Comparison of ENCODE assay signal across 12 cellular contexts in the genomic region with DNA sequence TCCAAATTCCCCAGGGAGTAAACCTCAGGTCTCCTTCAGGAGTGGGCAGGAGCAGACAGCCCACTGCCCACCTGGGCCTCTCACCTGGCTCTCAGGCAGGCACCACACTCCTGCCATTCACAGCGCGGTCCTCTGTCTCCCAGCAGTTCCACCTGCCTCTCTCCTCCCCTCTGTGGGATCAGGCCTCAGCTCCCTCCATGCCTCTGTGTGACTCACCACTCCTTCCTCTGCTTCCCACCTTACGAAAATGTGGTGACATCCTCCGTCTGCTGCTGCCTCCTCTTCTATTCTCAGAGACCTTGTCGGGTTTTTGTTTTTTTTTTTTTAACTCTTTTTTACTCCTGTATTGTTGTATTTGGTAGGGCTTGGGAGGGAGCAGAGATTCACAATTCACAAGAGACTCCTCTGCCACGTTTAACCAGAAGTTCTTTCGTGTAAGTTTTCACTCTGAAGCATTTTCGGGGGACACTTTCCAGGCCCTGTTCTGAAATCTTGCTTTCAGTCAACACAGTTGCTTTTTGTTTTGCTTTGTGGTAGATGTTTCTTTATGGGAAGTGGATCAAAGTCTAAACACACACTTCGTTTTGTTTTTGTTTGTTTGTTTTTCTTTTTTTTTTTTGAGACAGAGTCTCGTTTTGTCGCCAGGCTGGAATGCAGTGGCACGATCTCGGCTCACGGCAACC. TPM values are rescaled to one million over a fixed set of nuclear protein-coding genes. Genes with fewer than 3 reads are reported as not detected.
DNase-seq lines count a peak whose midpoint lies in the region; ATAC-seq, FAIRE-seq and TF ChIP-seq lines count a peak whose summit lies in the region.
"Had no signal": no experiment of that assay in that cellular context is flagged by ENCODE, and none has a peak within 500 bp of the region (broad histone marks: within the 10 kb centered on the region; RNA-seq: fewer than 3 reads in every experiment).

No MANE protein-coding gene starts in this region.

- intact Hi-C loops in activated T-helper 1 cell treated with anti-CD3 and anti-CD28 coated beads, Interleukin-12 subunit alpha, Interleukin-12 subunit beta, Interleukin-2, Interleukin-4 antibody, amounts not matched to agents 30 ng/mL and 10 ng/mL and 1 ng/mL, durations not matched to agents 14 hours and 24 hours and 36 hours (cut with micrococcal nuclease) = no loop called here

- peak overlapping the region; percentile 25 for H3K27ac Mint-ChIP-seq in activated T-helper 1 cell treated with anti-CD3 and anti-CD28 coated beads, Interleukin-12 subunit alpha, Interleukin-12 subunit beta, Interleukin-2, Interleukin-4 antibody, amounts not matched to agents 30 ng/mL and 10 ng/mL and 1 ng/mL, durations not matched to agents 14 hours and 24 hours and 36 hours

- H3K36me3 Mint-ChIP-seq in activated T-helper 1 cell treated with anti-CD3 and anti-CD28 coated beads, Interleukin-12 subunit alpha, Interleukin-12 subunit beta, Interleukin-2, Interleukin-4 antibody, amounts not matched to agents 30 ng/mL and 10 ng/mL and 1 ng/mL, durations not matched to agents 14 hours and 24 hours and 36 hours (ENCODE audit: low read depth) = no peaks in the 10 kb centered on the region
- H3K36me3 Mint-ChIP-seq: CD14-positive monocyte had no signal

- H3K27me3 ChIP-seq in Peyer's patch = no peaks in the 10 kb centered on the region

- TF ChIP-seq POLR2A in Peyer's patch (IDR thresholded peaks at IDR 0.05) = no peak

- DNase-seq in DMS53 (lab: John Stamatoyannopoulos, UW) (peak; percentile 91), GM19239 (ENCODE audit: insufficient read length, low spot score) (no peak), glomerular visceral epithelial cell (ENCODE audit: extremely low spot score) (peak; percentile 31), NCI-H345 treated with DMSO at 0.1 percent for 48 hours (lab: John Stamatoyannopoulos, UW; ENCODE audit: unreplicated experiment) (no peak), Peyer's patch (no peak)
- DNase-seq in activated T-helper 1 cell treated with anti-CD3 and anti-CD28 coated beads, Interleukin-12 subunit alpha, Interleukin-12 subunit beta, Interleukin-2, Interleukin-4 antibody, amounts not matched to agents 30 ng/mL and 10 ng/mL and 1 ng/mL, durations not matched to agents 14 hours and 24 hours and 36 hours (ENCODE audit: low spot score) = no peak
- DNase-seq: GDM1, Karpas-422, NCI-H524 treated with DMSO at 0.1 percent for 48 hours, retina had no signal

- H3K4me1 Mint-ChIP-seq in activated T-helper 1 cell treated with anti-CD3 and anti-CD28 coated beads, Interleukin-12 subunit alpha, Interleukin-12 subunit beta, Interleukin-2, Interleukin-4 antibody, amounts not matched to agents 30 ng/mL and 10 ng/mL and 1 ng/mL, durations not matched to agents 14 hours and 24 hours and 36 hours (ENCODE audit: low read depth) = peaks cover 26% of the 10 kb centered on the region

- peak overlapping the region; percentile 20 for H3K4me3 Mint-ChIP-seq in activated T-helper 1 cell treated with anti-CD3 and anti-CD28 coated beads, Interleukin-12 subunit alpha, Interleukin-12 subunit beta, Interleukin-2, Interleukin-4 antibody, amounts not matched to agents 30 ng/mL and 10 ng/mL and 1 ng/mL, durations not matched to agents 14 hours and 24 hours and 36 hours
- H3K4me3 Mint-ChIP-seq: CD14-positive monocyte had no signal

- no peaks in the 10 kb centered on the region for H3K9me3 Mint-ChIP-seq in activated T-helper 1 cell treated with anti-CD3 and anti-CD28 coated beads, Interleukin-12 subunit alpha, Interleukin-12 subunit beta, Interleukin-2, Interleukin-4 antibody, amounts not matched to agents 30 ng/mL and 10 ng/mL and 1 ng/mL, durations not matched to agents 14 hours and 24 hours and 36 hours
- H3K9me3 Mint-ChIP-seq: CD14-positive monocyte had no signal

- H3K9me3 ChIP-seq in Peyer's patch = no peaks in the 10 kb centered on the region

- ATAC-seq in HG03159 (IDR thresholded peaks at IDR 0.05; ENCODE audit: unreplicated experiment) = no peak

- no peak overlapping the region for H3K27ac ChIP-seq in Peyer's patch

- TF ChIP-seq CTCF in Peyer's patch (IDR thresholded peaks at IDR 0.05) = no peak

- H3K36me3 ChIP-seq in Peyer's patch = no peaks in the 10 kb centered on the region

- H3K4me1 ChIP-seq in Peyer's patch = peaks cover 5 to 32% (median 9%) of the 10 kb centered on the region in 4 donors

- peaks cover 19% of the 10 kb centered on the region for H3K27me3 Mint-ChIP-seq in activated T-helper 1 cell treated with anti-CD3 and anti-CD28 coated beads, Interleukin-12 subunit alpha, Interleukin-12 subunit beta, Interleukin-2, Interleukin-4 antibody, amounts not matched to agents 30 ng/mL and 10 ng/mL and 1 ng/mL, durations not matched to agents 14 hours and 24 hours and 36 hours (ENCODE audit: insufficient read depth)

- FAIRE-seq in GM19239 (lab: Jason Lieb, UNC) = peak; percentile 23

- H3K4me3 ChIP-seq in Peyer's patch = no peak overlapping the region

RNA-seq across cellular contexts. Expression of a gene that starts 21.1 kb away (rescaled TPM):
- 33.6 and 35.6 TPM in 2 replicates for total RNA-seq in activated T-helper 1 cell treated with anti-CD3 and anti-CD28 coated beads, Interleukin-12 subunit alpha, Interleukin-12 subunit beta, Interleukin-2, Interleukin-4 antibody, amounts not matched to agents 30 ng/mL and 10 ng/mL and 1 ng/mL, durations not matched to agents 14 hours and 24 hours and 36 hours
- 10 to 100 TPM; 13.1 to 25.9 (median 21.9) TPM for total RNA-seq in Peyer's patch

Comparison
In these comparisons a context has a peak if more than half of its experiments do, and no peak if none do; other contexts are left out.
1. DNase-seq: peak in DMS53 (single experiment) and glomerular visceral epithelial cell (single experiment); none in GM19239 (single experiment), activated T-helper 1 cell treated with anti-CD3 and anti-CD28 coated beads, Interleukin-12 subunit alpha, Interleukin-12 subunit beta, Interleukin-2, Interleukin-4 antibody, amounts not matched to agents 30 ng/mL and 10 ng/mL and 1 ng/mL, durations not matched to agents 14 hours and 24 hours and 36 hours (single experiment), NCI-H345 treated with DMSO at 0.1 percent for 48 hours (single experiment) and Peyer's patch (0 of 3).